Comparison of ENCODE assay signal across 7 cellular contexts in genomic region chr9:86948153-86948929, GRCh38. TPM values are rescaled to one million over a fixed set of nuclear protein-coding genes. Genes with fewer than 3 reads are reported as not detected.
DNase-seq lines count a peak whose midpoint lies in the region; ATAC-seq lines count a peak whose summit lies in the region.

No MANE protein-coding gene starts in this region.

- peak; percentile 71 for ATAC-seq in GM18502 (IDR thresholded peaks at IDR 0.05; ENCODE audit: poor library complexity, unreplicated experiment)
- ATAC-seq in HG02763 (IDR thresholded peaks at IDR 0.05; ENCODE audit: unreplicated experiment) = peak; percentile 63

- DNase-seq in NCI-H1105 treated with DMSO at 0.1 percent for 48 hours (lab: John Stamatoyannopoulos, UW) (peak; percentile 56), cerebellum (ENCODE audit: low spot score) (peak; percentile 77), kidney glomerular epithelial cell (lab: John Stamatoyannopoulos, UW) (peak; percentile 58)
- peak; percentile 48 for DNase-seq in activated CD4-positive, CD25-positive, alpha-beta regulatory T cell treated with anti-CD3 and anti-CD28 coated beads, Interleukin-2, amount 50 U/mL, for 16 hours (ENCODE audit: low read depth, low spot score)
- peak; percentile 45 to 63 for DNase-seq in stimulated activated CD4-positive, alpha-beta T cell treated with anti-CD3 and anti-CD28 coated beads, Interleukin-15, amount 100 ng/mL, for 48 hours (ENCODE audit: low read depth in 2 of 2)

RNA-seq across cellular contexts. Expression of gene GAS1, which starts 1.0 kb away (rescaled TPM):
- 19.6 TPM for total RNA-seq in cerebellum

Comparison
In these comparisons a context has a peak if more than half of its experiments do, and no peak if none do; other contexts are left out.
1. Peak in every context shown above with its lines: DNase-seq and ATAC-seq.